ENCODE assay signal across 21 cellular contexts in genomic region chr3:151178208-151178845, GRCh38. TPM values are rescaled to one million over a fixed set of nuclear protein-coding genes. Genes with fewer than 3 reads are reported as not detected.
"Had no signal": no experiment of that assay in that cellular context is flagged by ENCODE, and none has a peak within 500 bp of the region (broad histone marks: within the 10 kb centered on the region; RNA-seq: fewer than 3 reads in every experiment).

No MANE protein-coding gene starts in this region.

- H3K4me3 ChIP-seq: left lung, tibial nerve, vagina had no signal

- DNase-seq: activated CD4-positive, alpha-beta T cell treated with anti-CD3 and anti-CD28 coated beads for 48 hours; activated CD4-positive, CD25-positive, alpha-beta regulatory T cell; activated CD8-positive, alpha-beta T cell treated with anti-CD3 and anti-CD28 coated beads for 36 hours; activated naive CD4-positive, alpha-beta T cell treated with Interleukin-2 at 50 U/mL for 16 hours; activated naive CD8-positive, alpha-beta T cell treated with anti-CD3 and anti-CD28 coated beads, Interleukin-2, amount 10 ng/mL, durations not matched to agents 7 days and 5 days; activated T-cell treated with anti-CD3 and anti-CD28 coated beads, Interleukin-2, amount 50 U/mL, for 24 hours; amygdala; foreskin melanocyte; glutamatergic neuron; hypothalamus; kidney; left lung; midbrain; T-helper 9 cell had no signal

- H3K27me3 Mint-ChIP-seq: activated CD8-positive, alpha-beta T cell treated with anti-CD3 and anti-CD28 coated beads for 36 hours; activated naive CD8-positive, alpha-beta T cell treated with anti-CD3 and anti-CD28 coated beads, Interleukin-2, amount 10 ng/mL, durations not matched to agents 7 days and 5 days; activated T-cell treated with anti-CD3 and anti-CD28 coated beads, Interleukin-2, amount 50 U/mL, for 24 hours; stimulated activated naive CD8-positive, alpha-beta T cell treated with anti-CD3 and anti-CD28 coated beads, Interleukin-15, Interleukin-2, amounts not matched to agents 100 ng/mL and 50 ng/mL, for 24 hours had no signal

- H3K36me3 ChIP-seq: left lung, tibial nerve, vagina had no signal

- H3K9me3 ChIP-seq: left lung, tibial nerve, vagina had no signal

- H3K9me3 Mint-ChIP-seq: activated CD8-positive, alpha-beta T cell treated with anti-CD3 and anti-CD28 coated beads for 36 hours; activated naive CD8-positive, alpha-beta T cell treated with anti-CD3 and anti-CD28 coated beads, Interleukin-2, amount 10 ng/mL, durations not matched to agents 7 days and 5 days; activated T-cell treated with anti-CD3 and anti-CD28 coated beads, Interleukin-2, amount 50 U/mL, for 24 hours; activated T-helper 2 cell treated with anti-CD3 and anti-CD28 coated beads, Interferon-gamma antibody, Interleukin-2, Interleukin-4, amounts not matched to agents 10 μg/mL and 5 μg/mL and 100 μg/mL, durations not matched to agents 14 hours and 24 hours and 36 hours; neural crest cell; stimulated activated naive CD8-positive, alpha-beta T cell treated with anti-CD3 and anti-CD28 coated beads, Interleukin-15, Interleukin-2, amounts not matched to agents 100 ng/mL and 50 ng/mL, for 24 hours had no signal

- H3K4me1 ChIP-seq: vagina had no signal

- H3K27ac Mint-ChIP-seq: activated CD8-positive, alpha-beta T cell treated with anti-CD3 and anti-CD28 coated beads for 36 hours; activated naive CD8-positive, alpha-beta T cell treated with anti-CD3 and anti-CD28 coated beads, Interleukin-2, amount 10 ng/mL, durations not matched to agents 7 days and 5 days; activated T-cell treated with anti-CD3 and anti-CD28 coated beads, Interleukin-2, amount 50 U/mL, for 24 hours; activated T-helper 2 cell treated with anti-CD3 and anti-CD28 coated beads, Interferon-gamma antibody, Interleukin-2, Interleukin-4, amounts not matched to agents 10 μg/mL and 5 μg/mL and 100 μg/mL, durations not matched to agents 14 hours and 24 hours and 36 hours; stimulated activated naive CD8-positive, alpha-beta T cell treated with anti-CD3 and anti-CD28 coated beads, Interleukin-15, Interleukin-2, amounts not matched to agents 100 ng/mL and 50 ng/mL, for 24 hours had no signal

- ATAC-seq: activated CD8-positive, alpha-beta T cell treated with anti-CD3 and anti-CD28 coated beads for 36 hours; left lung had no signal

- H3K4me3 Mint-ChIP-seq: activated CD8-positive, alpha-beta T cell treated with anti-CD3 and anti-CD28 coated beads for 36 hours; activated naive CD8-positive, alpha-beta T cell treated with anti-CD3 and anti-CD28 coated beads, Interleukin-2, amount 10 ng/mL, durations not matched to agents 7 days and 5 days; activated T-cell treated with anti-CD3 and anti-CD28 coated beads, Interleukin-2, amount 50 U/mL, for 24 hours; neural crest cell; stimulated activated naive CD8-positive, alpha-beta T cell treated with anti-CD3 and anti-CD28 coated beads, Interleukin-15, Interleukin-2, amounts not matched to agents 100 ng/mL and 50 ng/mL, for 24 hours had no signal

- H3K27me3 ChIP-seq: left lung, tibial nerve, vagina had no signal

- H3K27ac ChIP-seq: left lung, tibial nerve, vagina had no signal

RNA-seq across cellular contexts. Expression of gene GPR171, which starts 24.7 kb away (rescaled TPM):
- total RNA-seq: epithelial cell of proximal tubule, lung microvascular endothelial cell, neural crest cell had no signal
